ENCODE assay signal across 9 cellular contexts in genomic region chr2:201120500-201120899, GRCh38. TPM values are rescaled to one million over a fixed set of nuclear protein-coding genes. Genes with fewer than 3 reads are reported as not detected.
DNase-seq lines count a peak whose midpoint lies in the region; ATAC-seq, FAIRE-seq and TF ChIP-seq lines count a peak whose summit lies in the region.
"Had no signal": no experiment of that assay in that cellular context is flagged by ENCODE, and none has a peak within 500 bp of the region (broad histone marks: within the 10 kb centered on the region; RNA-seq: fewer than 3 reads in every experiment).

No MANE protein-coding gene starts in this region.

- H3K9ac ChIP-seq in kidney (ENCODE audit: low read length in 2 of 2), result peak overlapping the region; percentile 55 to 87

- CTCF ChIA-PET in activated CD8-positive, alpha-beta T cell treated with anti-CD3 and anti-CD28 coated beads for 36 hours (lab: Charles Lee), result interaction anchor here (0.8 to 1.6 kb wide), 7 partner anchors 10 to 139 kb away, joined by 3 to 9 read pairs (median 6); partner anchors contain the start of gene CASP8

- H3K4me1 Mint-ChIP-seq in activated CD4-positive, alpha-beta T cell treated with anti-CD3 and anti-CD28 coated beads, Interleukin-2, amount 10 ng/mL, durations not matched to agents 24 days and 14 days, result peaks cover 53% of the 10 kb centered on the region
- peaks cover 49% of the 10 kb centered on the region for H3K4me1 Mint-ChIP-seq in activated CD8-positive, alpha-beta T cell treated with anti-CD3 and anti-CD28 coated beads for 36 hours (ENCODE audit: low read depth)

- TF ChIP-seq CTCF in activated CD8-positive, alpha-beta T cell treated with anti-CD3 and anti-CD28 coated beads for 36 hours (IDR thresholded peaks at IDR 0.05), result no peak
- no peak for TF ChIP-seq CTCF in kidney (IDR thresholded peaks at IDR 0.05; ENCODE audit: borderline replicate concordance, extremely low read depth, insufficient read depth)

- POLR2A ChIA-PET in activated CD8-positive, alpha-beta T cell treated with anti-CD3 and anti-CD28 coated beads for 36 hours (lab: Charles Lee), result interaction anchor here (0.7 to 5.3 kb wide), 6 partner anchors 22 to 307 kb away, joined by 3 to 42 read pairs (median 4); partner anchors contain the start of genes CASP10, CLK1, HYCC2 and NDUFB3

- no peaks in the 10 kb centered on the region for H3K9me3 ChIP-seq in kidney (ENCODE audit: control insufficient read depth in 1 of 2, low read length in 2 of 2)

- H3K27ac ChIP-seq in kidney (ENCODE audit: low read depth in 2 of 2, low read length in 2 of 2), result peak overlapping the region; percentile 59 to 69
- peak overlapping the region; percentile 39 for H3K27ac ChIP-seq in temporal lobe (ENCODE audit: low read depth, low read length)

- no peak for DNase-seq in activated CD4-positive, alpha-beta T cell treated with anti-CD3 and anti-CD28 coated beads, Interleukin-2, amount 10 ng/mL, durations not matched to agents 24 days and 14 days
- DNase-seq in activated CD4-positive, alpha-beta T cell treated with anti-CD3 and anti-CD28 coated beads, Interleukin-2, amount 50 U/mL, for 4 hours, result no peak
- DNase-seq in activated CD8-positive, alpha-beta T cell treated with anti-CD3 and anti-CD28 coated beads for 36 hours, result no peak
- DNase-seq in kidney (no peak), DMS79 (lab: John Stamatoyannopoulos, UW) (no peak)

- H3K27me3 Mint-ChIP-seq in activated CD4-positive, alpha-beta T cell treated with anti-CD3 and anti-CD28 coated beads, Interleukin-2, amount 10 ng/mL, durations not matched to agents 24 days and 14 days, result no peaks in the 10 kb centered on the region
- no peaks in the 10 kb centered on the region for H3K27me3 Mint-ChIP-seq in activated CD8-positive, alpha-beta T cell treated with anti-CD3 and anti-CD28 coated beads for 36 hours

- no peak for FAIRE-seq in kidney (lab: Jason Lieb, UNC)
- FAIRE-seq: keratinocyte had no signal

- H3K27ac Mint-ChIP-seq in activated CD4-positive, alpha-beta T cell treated with anti-CD3 and anti-CD28 coated beads, Interleukin-2, amount 10 ng/mL, durations not matched to agents 24 days and 14 days, result peak overlapping the region; percentile 97
- peak overlapping the region; percentile 92 for H3K27ac Mint-ChIP-seq in activated CD8-positive, alpha-beta T cell treated with anti-CD3 and anti-CD28 coated beads for 36 hours

- no peaks in the 10 kb centered on the region for H3K9me3 Mint-ChIP-seq in activated CD4-positive, alpha-beta T cell treated with anti-CD3 and anti-CD28 coated beads, Interleukin-2, amount 10 ng/mL, durations not matched to agents 24 days and 14 days
- H3K9me3 Mint-ChIP-seq in activated CD8-positive, alpha-beta T cell treated with anti-CD3 and anti-CD28 coated beads for 36 hours, result no peaks in the 10 kb centered on the region

- intact Hi-C loops in activated CD4-positive, alpha-beta T cell treated with anti-CD3 and anti-CD28 coated beads, Interleukin-2, amount 10 ng/mL, durations not matched to agents 24 days and 14 days (cut with micrococcal nuclease), result no loop called here
- intact Hi-C loops in activated CD8-positive, alpha-beta T cell treated with anti-CD3 and anti-CD28 coated beads for 36 hours (cut with micrococcal nuclease), result no loop called here
- intact Hi-C loops in kidney (cut with DNase I), result no loop called here

- ATAC-seq in activated CD8-positive, alpha-beta T cell treated with anti-CD3 and anti-CD28 coated beads for 36 hours, result no peak
- ATAC-seq in HG03196 (IDR thresholded peaks at IDR 0.05; ENCODE audit: unreplicated experiment) (no peak), HG02870 (IDR thresholded peaks at IDR 0.05; ENCODE audit: unreplicated experiment) (no peak)

- H3K36me3 ChIP-seq in kidney (ENCODE audit: control insufficient read depth in 1 of 2, insufficient read depth in 2 of 2, low read length in 2 of 2), result peaks cover 0 to 5% of the 10 kb centered on the region in 2 donors

- peak overlapping the region; percentile 96 for H3K4me3 Mint-ChIP-seq in activated CD4-positive, alpha-beta T cell treated with anti-CD3 and anti-CD28 coated beads, Interleukin-2, amount 10 ng/mL, durations not matched to agents 24 days and 14 days
- peak overlapping the region; percentile 95 for H3K4me3 Mint-ChIP-seq in activated CD8-positive, alpha-beta T cell treated with anti-CD3 and anti-CD28 coated beads for 36 hours

- H3K36me3 Mint-ChIP-seq in activated CD4-positive, alpha-beta T cell treated with anti-CD3 and anti-CD28 coated beads, Interleukin-2, amount 10 ng/mL, durations not matched to agents 24 days and 14 days (ENCODE audit: low read depth), result peaks cover 59% of the 10 kb centered on the region
- H3K36me3 Mint-ChIP-seq in activated CD8-positive, alpha-beta T cell treated with anti-CD3 and anti-CD28 coated beads for 36 hours (ENCODE audit: low read depth), result peaks cover 63% of the 10 kb centered on the region

- peak overlapping the region; percentile 76 to 87 for H3K4me3 ChIP-seq in kidney (ENCODE audit: low read length in 2 of 2)

- H3K4me1 ChIP-seq in kidney (ENCODE audit: control insufficient read depth in 1 of 2, insufficient read depth in 1 of 2, low read depth in 1 of 2, low read length in 2 of 2), result peaks cover 35 to 49% of the 10 kb centered on the region in 2 donors

RNA-seq across cellular contexts. Expression of gene CFLAR, which starts 4.5 kb away (rescaled TPM):
- 402 and 415 TPM in 2 replicates for total RNA-seq in activated CD4-positive, alpha-beta T cell treated with anti-CD3 and anti-CD28 coated beads, Interleukin-2, amount 10 ng/mL, durations not matched to agents 24 days and 14 days
- total RNA-seq in activated CD8-positive, alpha-beta T cell treated with anti-CD3 and anti-CD28 coated beads for 36 hours, result 100 to 1,000 TPM; 222 to 229 TPM
- total RNA-seq in kidney, result 263 TPM
- 47.2 TPM for polyA plus RNA-seq in kidney (ENCODE audit: insufficient read depth, low read depth, low replicate concordance)
- 26.6 TPM for total RNA-seq in temporal lobe

RNA-seq across cellular contexts. Expression of gene NDUFB3, which starts 48.7 kb away (rescaled TPM):
- 112 and 113 TPM in 2 replicates for total RNA-seq in activated CD4-positive, alpha-beta T cell treated with anti-CD3 and anti-CD28 coated beads, Interleukin-2, amount 10 ng/mL, durations not matched to agents 24 days and 14 days
- total RNA-seq in activated CD8-positive, alpha-beta T cell treated with anti-CD3 and anti-CD28 coated beads for 36 hours, result 100 to 1,000 TPM; 134 to 140 TPM
- total RNA-seq in kidney, result 101 TPM
- 309 TPM for polyA plus RNA-seq in kidney (ENCODE audit: insufficient read depth, low read depth, low replicate concordance)
- 32.7 TPM for total RNA-seq in temporal lobe

RNA-seq across cellular contexts. Expression of gene HYCC2, which starts 49.0 kb away (rescaled TPM):
- total RNA-seq in activated CD4-positive, alpha-beta T cell treated with anti-CD3 and anti-CD28 coated beads, Interleukin-2, amount 10 ng/mL, durations not matched to agents 24 days and 14 days, result 24.4 and 26.2 TPM in 2 replicates
- total RNA-seq in activated CD8-positive, alpha-beta T cell treated with anti-CD3 and anti-CD28 coated beads for 36 hours, result 10 to 100 TPM; 24.7 to 26.9 TPM
- total RNA-seq in kidney, result 30.1 TPM
- 4.0 TPM for polyA plus RNA-seq in kidney (ENCODE audit: insufficient read depth, low read depth, low replicate concordance)
- total RNA-seq in temporal lobe, result 42.0 TPM
